Comparison of ENCODE assay signal across 18 cellular contexts in the genomic region with DNA sequence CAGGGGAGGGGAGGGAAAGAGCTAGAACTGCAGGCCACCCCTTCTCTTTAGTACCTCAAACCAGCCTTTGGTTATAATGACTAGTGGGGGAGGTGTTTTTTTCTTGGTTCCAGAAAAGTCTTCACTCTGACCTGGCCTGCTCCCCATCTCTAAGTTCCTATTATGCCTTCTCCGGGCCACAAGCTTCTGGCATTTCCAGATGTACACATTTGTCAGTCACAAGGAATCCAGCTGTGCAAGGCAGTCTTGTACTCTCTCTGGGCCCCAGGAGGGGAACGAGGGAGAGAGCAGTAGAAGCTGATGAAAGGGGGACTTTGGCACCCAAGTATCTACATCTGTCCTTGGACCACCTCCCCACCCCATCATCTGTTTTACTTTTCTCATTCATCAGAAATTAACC. TPM values are rescaled to one million over a fixed set of nuclear protein-coding genes. Genes with fewer than 3 reads are reported as not detected.
DNase-seq lines count a peak whose midpoint lies in the region; ATAC-seq and TF ChIP-seq lines count a peak whose summit lies in the region.
"Had no signal": no experiment of that assay in that cellular context is flagged by ENCODE, and none has a peak within 500 bp of the region (broad histone marks: within the 10 kb centered on the region; RNA-seq: fewer than 3 reads in every experiment).

No MANE protein-coding gene starts in this region.

- peaks cover 29% of the 10 kb centered on the region for H3K4me1 Mint-ChIP-seq in glutamatergic neuron (ENCODE audit: low read depth, unreplicated experiment)
- peaks cover 10% of the 10 kb centered on the region for H3K4me1 Mint-ChIP-seq in activated CD4-positive, alpha-beta T cell treated with anti-CD3 and anti-CD28 coated beads for 36 hours

- no peak for ATAC-seq in heart right ventricle
- no peak for ATAC-seq in HG03520 (IDR thresholded peaks at IDR 0.05; ENCODE audit: unreplicated experiment)
- no peak for ATAC-seq in activated CD4-positive, alpha-beta T cell treated with anti-CD3 and anti-CD28 coated beads for 36 hours

- intact Hi-C loops in left ventricle myocardium inferior (cut with micrococcal nuclease) = no loop called here
- intact Hi-C loops in heart right ventricle (cut with DNase I) = no loop called here
- intact Hi-C loops in activated CD4-positive, alpha-beta T cell treated with anti-CD3 and anti-CD28 coated beads for 36 hours (cut with DNase I, micrococcal nuclease) = no loop called here

- H3K9me3 ChIP-seq in left ventricle myocardium inferior (replicated peaks) = no peaks in the 10 kb centered on the region
- no peaks in the 10 kb centered on the region for H3K9me3 ChIP-seq in heart right ventricle
- H3K9me3 ChIP-seq: HAP-1, Peyer's patch had no signal

- POLR2A ChIA-PET in activated CD4-positive, alpha-beta T cell treated with anti-CD3 and anti-CD28 coated beads for 36 hours (lab: Charles Lee) = no interaction called here

- H3K9me3 Mint-ChIP-seq in glutamatergic neuron (ENCODE audit: unreplicated experiment) = peaks cover 17% of the 10 kb centered on the region
- H3K9me3 Mint-ChIP-seq in activated CD4-positive, alpha-beta T cell treated with anti-CD3 and anti-CD28 coated beads for 36 hours (ENCODE audit: low read depth) = no peaks in the 10 kb centered on the region
- H3K9me3 Mint-ChIP-seq: CD14-positive monocyte had no signal

- DNase-seq in left ventricle myocardium inferior (no peak), heart right ventricle (no peak), epithelial cell of prostate (ENCODE audit: low read depth, low spot score) (no peak), glutamatergic neuron (no peak), SW480 (ENCODE audit: low spot score) (no peak), midbrain (lab: John Stamatoyannopoulos, UW) (no peak)
- DNase-seq in activated CD4-positive, alpha-beta T cell treated with anti-CD3 and anti-CD28 coated beads for 36 hours = no peak
- DNase-seq: 8988T, COR-L47, MV-4-11, NCI-H1436, NCI-H2029 treated with DMSO at 0.1 percent for 48 hours, NCI-H510A treated with DMSO at 0.1 percent for 48 hours, Peyer's patch had no signal

- peaks cover 6% of the 10 kb centered on the region for H3K36me3 Mint-ChIP-seq in glutamatergic neuron (ENCODE audit: unreplicated experiment)
- peaks cover 2% of the 10 kb centered on the region for H3K36me3 Mint-ChIP-seq in activated CD4-positive, alpha-beta T cell treated with anti-CD3 and anti-CD28 coated beads for 36 hours (ENCODE audit: low read depth)

- H3K4me3 Mint-ChIP-seq in glutamatergic neuron (ENCODE audit: unreplicated experiment) = peak overlapping the region; percentile 11
- no peak overlapping the region for H3K4me3 Mint-ChIP-seq in activated CD4-positive, alpha-beta T cell treated with anti-CD3 and anti-CD28 coated beads for 36 hours
- H3K4me3 Mint-ChIP-seq: CD14-positive monocyte had no signal

- CTCF ChIA-PET in activated CD4-positive, alpha-beta T cell treated with anti-CD3 and anti-CD28 coated beads for 36 hours (lab: Charles Lee) = interaction anchor here (1.3 kb wide), 1 partner anchor 257 kb away, joined by 4 read pairs; no protein-coding TSS in a partner anchor

- H3K27ac ChIP-seq in left ventricle myocardium inferior (replicated peaks) (peak overlapping the region; percentile 16), heart right ventricle (no peak overlapping the region), epithelial cell of prostate (peak overlapping the region; percentile 73)
- H3K27ac ChIP-seq: Peyer's patch had no signal

- H3K36me3 ChIP-seq in left ventricle myocardium inferior = peaks cover 14% of the 10 kb centered on the region
- H3K36me3 ChIP-seq in heart right ventricle = peaks cover 0 to 34% (median 3%) of the 10 kb centered on the region in 9 donors

- WGBS in heart right ventricle, 2 donors = 76 to 79% methylated on average over 2 of the region's 2 CpGs

- H3K27me3 Mint-ChIP-seq in glutamatergic neuron (ENCODE audit: unreplicated experiment) = peaks cover 8% of the 10 kb centered on the region
- H3K27me3 Mint-ChIP-seq in activated CD4-positive, alpha-beta T cell treated with anti-CD3 and anti-CD28 coated beads for 36 hours = no peaks in the 10 kb centered on the region

- H3K4me1 ChIP-seq in left ventricle myocardium inferior = peaks cover 45% of the 10 kb centered on the region
- peaks cover 0 to 43% (median 26%) of the 10 kb centered on the region in 9 donors for H3K4me1 ChIP-seq in heart right ventricle

- no peaks in the 10 kb centered on the region for H3K27me3 ChIP-seq in left ventricle myocardium inferior (ENCODE audit: low read depth)
- H3K27me3 ChIP-seq in heart right ventricle = no peaks in the 10 kb centered on the region
- H3K27me3 ChIP-seq: Peyer's patch had no signal

- TF ChIP-seq CTCF in left ventricle myocardium inferior (IDR thresholded peaks at IDR 0.05; ENCODE audit: borderline replicate concordance) (no peak), heart right ventricle (IDR thresholded peaks at IDR 0.05) (no peak), glutamatergic neuron (IDR thresholded peaks at IDR 0.05; ENCODE audit: partially characterized antibody, unreplicated experiment) (no peak)

- H3K4me3 ChIP-seq in left ventricle myocardium inferior (no peak overlapping the region), heart right ventricle (no peak overlapping the region)
- H3K4me3 ChIP-seq: HAP-1, Peyer's patch had no signal

- no peak overlapping the region for H3K27ac Mint-ChIP-seq in glutamatergic neuron (ENCODE audit: unreplicated experiment)
- H3K27ac Mint-ChIP-seq in activated CD4-positive, alpha-beta T cell treated with anti-CD3 and anti-CD28 coated beads for 36 hours = no peak overlapping the region
- H3K27ac Mint-ChIP-seq: CD14-positive monocyte had no signal

RNA-seq across cellular contexts. Expression of a gene that starts 2.7 kb away (rescaled TPM):
- total RNA-seq in left ventricle myocardium inferior = 0.44 TPM
- under 1 TPM in 2 of 10 donors, not detected in 8; 0.46 to 0.60 TPM for total RNA-seq in heart right ventricle
- polyA plus RNA-seq in heart right ventricle = not detected
- not detected for total RNA-seq in glutamatergic neuron (ENCODE audit: unreplicated experiment)
- total RNA-seq in activated CD4-positive, alpha-beta T cell treated with anti-CD3 and anti-CD28 coated beads for 36 hours = under 1 TPM in 1 of 2 experiments, not detected in 1; 0.34 TPM
- total RNA-seq: HT1080, Peyer's patch had no signal
- polyA plus RNA-seq: CD14-positive monocyte had no signal

RNA-seq across cellular contexts. Expression of a gene that starts 4.9 kb away (rescaled TPM):
- total RNA-seq in left ventricle myocardium inferior (20.1 TPM), heart right ventricle (10 to 100 TPM in 8 of 10 donors, 1 to 10 TPM in 2; 5.8 to 26.3 (median 12.8) TPM), glutamatergic neuron (ENCODE audit: unreplicated experiment) (2.8 TPM)
- 10 to 100 TPM; 24.7 to 28.2 TPM for polyA plus RNA-seq in heart right ventricle
- total RNA-seq in activated CD4-positive, alpha-beta T cell treated with anti-CD3 and anti-CD28 coated beads for 36 hours = 1 to 10 TPM in 1 of 2 experiments, under 1 TPM in 1; 0.96 to 1.2 TPM
- polyA plus RNA-seq: CD14-positive monocyte had no signal

RNA-seq across cellular contexts. Expression of a gene that starts 25.6 kb away (rescaled TPM):
- total RNA-seq in left ventricle myocardium inferior (32.2 TPM), heart right ventricle (10 to 100 TPM; 25.1 to 44.4 (median 37.0) TPM), glutamatergic neuron (ENCODE audit: unreplicated experiment) (38.7 TPM)
- polyA plus RNA-seq in heart right ventricle = 10 to 100 TPM; 19.1 to 27.4 TPM
- total RNA-seq in activated CD4-positive, alpha-beta T cell treated with anti-CD3 and anti-CD28 coated beads for 36 hours = 10 to 100 TPM; 43.8 to 58.6 TPM

RNA-seq across cellular contexts. Expression of a gene that starts 36.4 kb away (rescaled TPM):
- total RNA-seq in left ventricle myocardium inferior (46.3 TPM), heart right ventricle (10 to 100 TPM; 22.2 to 86.5 (median 40.7) TPM), glutamatergic neuron (ENCODE audit: unreplicated experiment) (0.25 TPM)
- 10 to 100 TPM; 46.6 to 71.4 TPM for polyA plus RNA-seq in heart right ventricle
- total RNA-seq in activated CD4-positive, alpha-beta T cell treated with anti-CD3 and anti-CD28 coated beads for 36 hours = under 1 TPM; 0.28 to 0.59 TPM

Comparison
In these comparisons a context has a peak if more than half of its experiments do, and no peak if none do; other contexts are left out.
1. H3K27ac ChIP-seq: peak in left ventricle myocardium inferior (single experiment) and epithelial cell of prostate (single experiment); none in heart right ventricle (0 of 10).